ENCODE assay signal across 19 cellular contexts in genomic region chr3:69718832-69719231, GRCh38.
"Had no signal": no experiment of that assay in that cellular context is flagged by ENCODE, and none has a peak within 500 bp of the region (broad histone marks: within the 10 kb centered on the region; RNA-seq: fewer than 3 reads in every experiment).

No MANE protein-coding gene starts in this region.

- H3K9me3 ChIP-seq: esophagus squamous epithelium, ovary, tibial artery, vagina had no signal

- FAIRE-seq: bronchial epithelial cell, keratinocyte, small intestine had no signal

- DNase-seq: activated CD4-positive, alpha-beta memory T cell treated with anti-CD3 and anti-CD28 coated beads for 36 hours; activated CD4-positive, alpha-beta T cell treated with anti-CD3 and anti-CD28 coated beads for 1 hour; activated gamma-delta T cell treated with Interleukin-2 at 50 U/mL for 16 hours; activated naive CD8-positive, alpha-beta T cell treated with anti-CD3 and anti-CD28 coated beads, Interleukin-2, amount 10 ng/mL, durations not matched to agents 7 days and 5 days; activated T-cell treated with anti-CD3 and anti-CD28 coated beads, Interleukin-2, amount 50 U/mL, for 72 hours; anterior cingulate cortex; esophagus squamous epithelium; foreskin keratinocyte; head of caudate nucleus; left ventricle myocardium superior; ovary; retina; small intestine; T-helper 9 cell; tibial artery had no signal

- H3K4me3 ChIP-seq: esophagus squamous epithelium, ovary, tibial artery, vagina had no signal

- H3K27me3 ChIP-seq: esophagus squamous epithelium, ovary, tibial artery, vagina had no signal

- ATAC-seq: activated T-cell treated with anti-CD3 and anti-CD28 coated beads, Interleukin-2, amount 50 U/mL, for 72 hours; foreskin keratinocyte; stimulated activated effector memory CD8-positive, alpha-beta T cell treated with anti-CD3 and anti-CD28 coated beads, Interleukin-12 subunit alpha, Interleukin-12 subunit beta, amount 100 ng/mL, for 72 hours had no signal

- H3K36me3 ChIP-seq: esophagus squamous epithelium, ovary, tibial artery, vagina had no signal

- H3K27ac ChIP-seq: esophagus squamous epithelium, foreskin keratinocyte, ovary, tibial artery, vagina had no signal

- H3K4me1 ChIP-seq: esophagus squamous epithelium, foreskin keratinocyte, tibial artery, vagina had no signal
